13 cellular contexts compared by ENCODE assay signal in genomic region chr3:119508172-119508845, GRCh38. TPM values are rescaled to one million over a fixed set of nuclear protein-coding genes. Genes with fewer than 3 reads are reported as not detected.
DNase-seq lines count a peak whose midpoint lies in the region; ATAC-seq and TF ChIP-seq lines count a peak whose summit lies in the region.
"Had no signal": no experiment of that assay in that cellular context is flagged by ENCODE, and none has a peak within 500 bp of the region (broad histone marks: within the 10 kb centered on the region; RNA-seq: fewer than 3 reads in every experiment).

No MANE protein-coding gene starts in this region.

- H3K4me1 Mint-ChIP-seq in activated B cell treated with CpG ODN at 0.5 μM for 24 hours (peaks cover 12% of the 10 kb centered on the region), Calu3 (ENCODE audit: low read depth, unreplicated experiment) (no peaks in the 10 kb centered on the region)
- H3K4me1 Mint-ChIP-seq in stimulated activated naive CD8-positive, alpha-beta T cell treated with anti-CD3 and anti-CD28 coated beads, Interleukin-15, Interleukin-2, amounts not matched to agents 100 ng/mL and 50 ng/mL, for 24 hours (ENCODE audit: low read depth): peaks cover 43% of the 10 kb centered on the region

- no peak overlapping the region for H3K4me3 ChIP-seq in psoas muscle
- H3K4me3 ChIP-seq: left ventricle myocardium inferior, MG63, prostate gland had no signal

- CTCF ChIA-PET in activated B cell treated with CpG ODN at 0.5 μM for 24 hours (lab: Charles Lee) (no interaction called here), Calu3 (lab: Charles Lee) (interaction anchor here (0.6 kb wide), 1 partner anchor 13 kb away, joined by 3 read pairs; no protein-coding TSS in a partner anchor)

- DNase-seq in stimulated activated CD4-positive, alpha-beta T cell treated with anti-CD3 and anti-CD28 coated beads, Interleukin-15, amount 100 ng/mL, for 24 hours: peak; percentile 43
- DNase-seq in stimulated activated CD4-positive, alpha-beta T cell treated with anti-CD3 and anti-CD28 coated beads, Interleukin-2, amount 100 ng/mL, for 48 hours: no peak
- no peak for DNase-seq in activated B cell treated with CpG ODN at 0.5 μM for 24 hours
- DNase-seq in psoas muscle: no peak
- DNase-seq in GOT3 (lab: John Stamatoyannopoulos, UW): no peak
- no peak for DNase-seq in Calu3
- DNase-seq: AML-193, caudate nucleus, left ventricle myocardium inferior, MG63 had no signal

- H3K27ac ChIP-seq in psoas muscle: no peak overlapping the region
- H3K27ac ChIP-seq: left ventricle myocardium inferior, prostate gland had no signal

- 73 to 100% (median 89%) methylated on average over 1 of the region's 1 CpG for WGBS in psoas muscle, 3 donors

- no peaks in the 10 kb centered on the region for H3K27me3 ChIP-seq in psoas muscle (ENCODE audit: insufficient read depth in 3 of 3, low read length in 2 of 3)
- H3K27me3 ChIP-seq: MG63 had no signal

- H3K36me3 Mint-ChIP-seq in activated B cell treated with CpG ODN at 0.5 μM for 24 hours (ENCODE audit: low read depth) (peaks cover 72% of the 10 kb centered on the region), Calu3 (ENCODE audit: insufficient read depth, unreplicated experiment) (peaks cover 4% of the 10 kb centered on the region)
- peaks cover 69% of the 10 kb centered on the region for H3K36me3 Mint-ChIP-seq in stimulated activated naive CD8-positive, alpha-beta T cell treated with anti-CD3 and anti-CD28 coated beads, Interleukin-15, Interleukin-2, amounts not matched to agents 100 ng/mL and 50 ng/mL, for 24 hours (ENCODE audit: low read depth)

- H3K4me1 ChIP-seq in psoas muscle: no peaks in the 10 kb centered on the region
- H3K4me1 ChIP-seq: prostate gland had no signal

- H3K36me3 ChIP-seq in psoas muscle (ENCODE audit: insufficient read depth in 1 of 2, low read depth in 1 of 2): peaks cover 5 to 98% of the 10 kb centered on the region in 2 donors

- H3K9me3 ChIP-seq in psoas muscle: no peaks in the 10 kb centered on the region
- H3K9me3 ChIP-seq: left ventricle myocardium inferior, MG63, prostate gland had no signal

- TF ChIP-seq CTCF in activated B cell treated with CpG ODN at 0.5 μM for 24 hours (IDR thresholded peaks at IDR 0.05) (no peak), psoas muscle (IDR thresholded peaks at IDR 0.05) (no peak), Calu3 (IDR thresholded peaks at IDR 0.05; ENCODE audit: unreplicated experiment) (no peak)

- H3K9me3 Mint-ChIP-seq in activated B cell treated with CpG ODN at 0.5 μM for 24 hours: no peaks in the 10 kb centered on the region
- H3K9me3 Mint-ChIP-seq in stimulated activated naive CD8-positive, alpha-beta T cell treated with anti-CD3 and anti-CD28 coated beads, Interleukin-15, Interleukin-2, amounts not matched to agents 100 ng/mL and 50 ng/mL, for 24 hours: no peaks in the 10 kb centered on the region
- H3K9me3 Mint-ChIP-seq in Calu3 (ENCODE audit: low read depth, unreplicated experiment): no peaks in the 10 kb centered on the region

- no TSS peak for BruUV-seq in Calu3 (replicated peaks; lab: Mats Ljungman, UMichigan)

- H3K27me3 Mint-ChIP-seq in activated B cell treated with CpG ODN at 0.5 μM for 24 hours (no peaks in the 10 kb centered on the region), Calu3 (ENCODE audit: unreplicated experiment) (no peaks in the 10 kb centered on the region)
- H3K27me3 Mint-ChIP-seq in stimulated activated naive CD8-positive, alpha-beta T cell treated with anti-CD3 and anti-CD28 coated beads, Interleukin-15, Interleukin-2, amounts not matched to agents 100 ng/mL and 50 ng/mL, for 24 hours: no peaks in the 10 kb centered on the region

- H3K4me3 Mint-ChIP-seq in activated B cell treated with CpG ODN at 0.5 μM for 24 hours: no peak overlapping the region
- H3K4me3 Mint-ChIP-seq in stimulated activated naive CD8-positive, alpha-beta T cell treated with anti-CD3 and anti-CD28 coated beads, Interleukin-15, Interleukin-2, amounts not matched to agents 100 ng/mL and 50 ng/mL, for 24 hours: no peak overlapping the region
- H3K4me3 Mint-ChIP-seq in Calu3 (ENCODE audit: low read depth, unreplicated experiment): no peak overlapping the region

- POLR2A ChIA-PET in activated B cell treated with CpG ODN at 0.5 μM for 24 hours (lab: Charles Lee): interaction anchor here (0.6 kb wide), 1 partner anchor 43 kb away, joined by 4 read pairs; no protein-coding TSS in a partner anchor

- H3K27ac Mint-ChIP-seq in activated B cell treated with CpG ODN at 0.5 μM for 24 hours: peak overlapping the region; percentile 15
- H3K27ac Mint-ChIP-seq in stimulated activated naive CD8-positive, alpha-beta T cell treated with anti-CD3 and anti-CD28 coated beads, Interleukin-15, Interleukin-2, amounts not matched to agents 100 ng/mL and 50 ng/mL, for 24 hours: peak overlapping the region; percentile 98
- H3K27ac Mint-ChIP-seq in Calu3 (ENCODE audit: unreplicated experiment): no peak overlapping the region

- ATAC-seq in HG02798 (IDR thresholded peaks at IDR 0.05; ENCODE audit: poor library complexity, unreplicated experiment) (peak; percentile 77), activated B cell treated with CpG ODN at 0.5 μM for 24 hours (ENCODE audit: low read depth) (no peak), psoas muscle (no peak)

- intact Hi-C loops in activated B cell treated with CpG ODN at 0.5 μM for 24 hours (cut with micrococcal nuclease) (loop anchor here (2.0 kb wide), 1 partner anchor 14 kb away; no protein-coding TSS in a partner anchor), psoas muscle (cut with DNase I) (no loop called here), Calu3 (cut with micrococcal nuclease; ENCODE audit: unreplicated experiment) (no loop called here)

RNA-seq across cellular contexts. Expression of gene TIMMDC1, which starts 10.0 kb away (rescaled TPM):
- total RNA-seq in activated B cell treated with CpG ODN at 0.5 μM for 24 hours (73.0 and 76.1 TPM in 2 replicates), psoas muscle (100 to 1,000 TPM; 147 to 198 (median 182) TPM), Calu3 (2022) (82.1 and 84.1 TPM in 2 replicates)
- 100 to 1,000 TPM in 2 of 3 donors, 10 to 100 TPM in 1; 98.8 to 311 (median 197) TPM for polyA plus RNA-seq in psoas muscle

RNA-seq across cellular contexts. Expression of gene POGLUT1, which starts 39.5 kb away (rescaled TPM):
- total RNA-seq in activated B cell treated with CpG ODN at 0.5 μM for 24 hours (32.1 and 35.8 TPM in 2 replicates), psoas muscle (1 to 10 TPM; 3.8 to 5.4 (median 4.4) TPM), Calu3 (2022) (10.3 and 13.3 TPM in 2 replicates)
- polyA plus RNA-seq in psoas muscle: 1 to 10 TPM; 3.1 to 4.3 (median 3.3) TPM

RNA-seq across cellular contexts. Expression of gene TMEM39A, which starts 44.9 kb away (rescaled TPM):
- total RNA-seq in activated B cell treated with CpG ODN at 0.5 μM for 24 hours (33.7 and 45.6 TPM in 2 replicates), psoas muscle (10 to 100 TPM in 2 of 4 donors, 1 to 10 TPM in 2; 7.5 to 15.6 (median 10.1) TPM), Calu3 (2022) (48.6 and 54.3 TPM in 2 replicates)
- 10 to 100 TPM in 2 of 3 donors, 1 to 10 TPM in 1; 6.0 to 13.0 (median 11.0) TPM for polyA plus RNA-seq in psoas muscle

RNA-seq across cellular contexts. Expression of gene CD80, which starts 51.1 kb away (rescaled TPM):
- total RNA-seq in activated B cell treated with CpG ODN at 0.5 μM for 24 hours: 71.4 and 88.1 TPM in 2 replicates
- total RNA-seq in psoas muscle: under 1 TPM in 1 of 4 donors, not detected in 3; 0.22 TPM
- under 1 TPM in 2 of 3 donors, not detected in 1; 0.06 to 0.07 TPM for polyA plus RNA-seq in psoas muscle
- total RNA-seq in Calu3 (2022): not detected in 2 replicates
- total RNA-seq: left ventricle myocardium inferior, prostate gland had no signal
